1 cellular context compared by ENCODE assay signal in genomic region chr9:19102631-19103345, GRCh38.
TF ChIP-seq lines count a peak whose summit lies in the region.

A gene with protein sequence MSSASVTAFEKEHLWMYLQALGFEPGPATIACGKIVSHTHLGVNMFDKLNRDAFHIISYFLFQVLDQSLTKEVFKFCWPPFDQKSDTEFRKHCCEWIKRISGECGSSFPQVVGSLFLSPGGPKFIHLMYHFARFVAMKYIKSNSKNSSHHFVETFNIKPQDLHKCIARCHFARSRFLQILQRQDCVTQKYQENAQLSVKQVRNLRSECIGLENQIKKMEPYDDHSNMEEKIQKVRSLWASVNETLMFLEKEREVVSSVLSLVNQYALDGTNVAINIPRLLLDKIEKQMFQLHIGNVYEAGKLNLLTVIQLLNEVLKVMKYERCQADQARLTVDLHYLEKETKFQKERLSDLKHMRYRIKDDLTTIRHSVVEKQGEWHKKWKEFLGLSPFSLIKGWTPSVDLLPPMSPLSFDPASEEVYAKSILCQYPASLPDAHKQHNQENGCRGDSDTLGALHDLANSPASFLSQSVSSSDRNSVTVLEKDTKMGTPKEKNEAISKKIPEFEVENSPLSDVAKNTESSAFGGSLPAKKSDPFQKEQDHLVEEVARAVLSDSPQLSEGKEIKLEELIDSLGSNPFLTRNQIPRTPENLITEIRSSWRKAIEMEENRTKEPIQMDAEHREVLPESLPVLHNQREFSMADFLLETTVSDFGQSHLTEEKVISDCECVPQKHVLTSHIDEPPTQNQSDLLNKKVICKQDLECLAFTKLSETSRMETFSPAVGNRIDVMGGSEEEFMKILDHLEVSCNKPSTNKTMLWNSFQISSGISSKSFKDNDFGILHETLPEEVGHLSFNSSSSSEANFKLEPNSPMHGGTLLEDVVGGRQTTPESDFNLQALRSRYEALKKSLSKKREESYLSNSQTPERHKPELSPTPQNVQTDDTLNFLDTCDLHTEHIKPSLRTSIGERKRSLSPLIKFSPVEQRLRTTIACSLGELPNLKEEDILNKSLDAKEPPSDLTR (minus strand): TSS chr9:19102904. CDS start chr9:19102651, 253 bp downstream.

TF ChIP-seq in H1, 55 proteins besides CTCF, POLR2A, EP300 and RAD21:
- TF ChIP-seq, protein P1, sequence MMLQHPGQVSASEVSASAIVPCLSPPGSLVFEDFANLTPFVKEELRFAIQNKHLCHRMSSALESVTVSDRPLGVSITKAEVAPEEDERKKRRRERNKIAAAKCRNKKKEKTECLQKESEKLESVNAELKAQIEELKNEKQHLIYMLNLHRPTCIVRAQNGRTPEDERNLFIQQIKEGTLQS (IDR thresholded peaks at IDR 0.05; ENCODE audit: insufficient read depth, low read depth, low read length), result no peak
- 0 out of 2 replicates have a peak, but pooled peaks have one; percentile 53 for TF ChIP-seq RBBP5 (IDR thresholded peaks at IDR 0.05; ENCODE audit: borderline replicate concordance, low read depth, low read length)
- TF ChIP-seq SIX5 (IDR thresholded peaks at IDR 0.05; ENCODE audit: low read depth, low read length), result peak; percentile 77
- peak; percentile 63; the same call in 1 of the 2 replicates for TF ChIP-seq YY1 (IDR thresholded peaks at IDR 0.05; ENCODE audit: low read depth, low read length)
- peak; percentile 82 for TF ChIP-seq PHF8 (conservative IDR thresholded peaks at IDR 0.05; ENCODE audit: low read depth, low read length)
- peak; percentile 95 for TF ChIP-seq ASH2L (IDR thresholded peaks at IDR 0.05; ENCODE audit: low read length)
- peak; percentile 38; the same call in 1 of the 2 replicates for TF ChIP-seq NRF1 (IDR thresholded peaks at IDR 0.05; ENCODE audit: low read depth, low read length)
- TF ChIP-seq TBP (IDR thresholded peaks at IDR 0.05; ENCODE audit: low read depth, low read length), result peak; percentile 83
- TF ChIP-seq, protein P2, sequence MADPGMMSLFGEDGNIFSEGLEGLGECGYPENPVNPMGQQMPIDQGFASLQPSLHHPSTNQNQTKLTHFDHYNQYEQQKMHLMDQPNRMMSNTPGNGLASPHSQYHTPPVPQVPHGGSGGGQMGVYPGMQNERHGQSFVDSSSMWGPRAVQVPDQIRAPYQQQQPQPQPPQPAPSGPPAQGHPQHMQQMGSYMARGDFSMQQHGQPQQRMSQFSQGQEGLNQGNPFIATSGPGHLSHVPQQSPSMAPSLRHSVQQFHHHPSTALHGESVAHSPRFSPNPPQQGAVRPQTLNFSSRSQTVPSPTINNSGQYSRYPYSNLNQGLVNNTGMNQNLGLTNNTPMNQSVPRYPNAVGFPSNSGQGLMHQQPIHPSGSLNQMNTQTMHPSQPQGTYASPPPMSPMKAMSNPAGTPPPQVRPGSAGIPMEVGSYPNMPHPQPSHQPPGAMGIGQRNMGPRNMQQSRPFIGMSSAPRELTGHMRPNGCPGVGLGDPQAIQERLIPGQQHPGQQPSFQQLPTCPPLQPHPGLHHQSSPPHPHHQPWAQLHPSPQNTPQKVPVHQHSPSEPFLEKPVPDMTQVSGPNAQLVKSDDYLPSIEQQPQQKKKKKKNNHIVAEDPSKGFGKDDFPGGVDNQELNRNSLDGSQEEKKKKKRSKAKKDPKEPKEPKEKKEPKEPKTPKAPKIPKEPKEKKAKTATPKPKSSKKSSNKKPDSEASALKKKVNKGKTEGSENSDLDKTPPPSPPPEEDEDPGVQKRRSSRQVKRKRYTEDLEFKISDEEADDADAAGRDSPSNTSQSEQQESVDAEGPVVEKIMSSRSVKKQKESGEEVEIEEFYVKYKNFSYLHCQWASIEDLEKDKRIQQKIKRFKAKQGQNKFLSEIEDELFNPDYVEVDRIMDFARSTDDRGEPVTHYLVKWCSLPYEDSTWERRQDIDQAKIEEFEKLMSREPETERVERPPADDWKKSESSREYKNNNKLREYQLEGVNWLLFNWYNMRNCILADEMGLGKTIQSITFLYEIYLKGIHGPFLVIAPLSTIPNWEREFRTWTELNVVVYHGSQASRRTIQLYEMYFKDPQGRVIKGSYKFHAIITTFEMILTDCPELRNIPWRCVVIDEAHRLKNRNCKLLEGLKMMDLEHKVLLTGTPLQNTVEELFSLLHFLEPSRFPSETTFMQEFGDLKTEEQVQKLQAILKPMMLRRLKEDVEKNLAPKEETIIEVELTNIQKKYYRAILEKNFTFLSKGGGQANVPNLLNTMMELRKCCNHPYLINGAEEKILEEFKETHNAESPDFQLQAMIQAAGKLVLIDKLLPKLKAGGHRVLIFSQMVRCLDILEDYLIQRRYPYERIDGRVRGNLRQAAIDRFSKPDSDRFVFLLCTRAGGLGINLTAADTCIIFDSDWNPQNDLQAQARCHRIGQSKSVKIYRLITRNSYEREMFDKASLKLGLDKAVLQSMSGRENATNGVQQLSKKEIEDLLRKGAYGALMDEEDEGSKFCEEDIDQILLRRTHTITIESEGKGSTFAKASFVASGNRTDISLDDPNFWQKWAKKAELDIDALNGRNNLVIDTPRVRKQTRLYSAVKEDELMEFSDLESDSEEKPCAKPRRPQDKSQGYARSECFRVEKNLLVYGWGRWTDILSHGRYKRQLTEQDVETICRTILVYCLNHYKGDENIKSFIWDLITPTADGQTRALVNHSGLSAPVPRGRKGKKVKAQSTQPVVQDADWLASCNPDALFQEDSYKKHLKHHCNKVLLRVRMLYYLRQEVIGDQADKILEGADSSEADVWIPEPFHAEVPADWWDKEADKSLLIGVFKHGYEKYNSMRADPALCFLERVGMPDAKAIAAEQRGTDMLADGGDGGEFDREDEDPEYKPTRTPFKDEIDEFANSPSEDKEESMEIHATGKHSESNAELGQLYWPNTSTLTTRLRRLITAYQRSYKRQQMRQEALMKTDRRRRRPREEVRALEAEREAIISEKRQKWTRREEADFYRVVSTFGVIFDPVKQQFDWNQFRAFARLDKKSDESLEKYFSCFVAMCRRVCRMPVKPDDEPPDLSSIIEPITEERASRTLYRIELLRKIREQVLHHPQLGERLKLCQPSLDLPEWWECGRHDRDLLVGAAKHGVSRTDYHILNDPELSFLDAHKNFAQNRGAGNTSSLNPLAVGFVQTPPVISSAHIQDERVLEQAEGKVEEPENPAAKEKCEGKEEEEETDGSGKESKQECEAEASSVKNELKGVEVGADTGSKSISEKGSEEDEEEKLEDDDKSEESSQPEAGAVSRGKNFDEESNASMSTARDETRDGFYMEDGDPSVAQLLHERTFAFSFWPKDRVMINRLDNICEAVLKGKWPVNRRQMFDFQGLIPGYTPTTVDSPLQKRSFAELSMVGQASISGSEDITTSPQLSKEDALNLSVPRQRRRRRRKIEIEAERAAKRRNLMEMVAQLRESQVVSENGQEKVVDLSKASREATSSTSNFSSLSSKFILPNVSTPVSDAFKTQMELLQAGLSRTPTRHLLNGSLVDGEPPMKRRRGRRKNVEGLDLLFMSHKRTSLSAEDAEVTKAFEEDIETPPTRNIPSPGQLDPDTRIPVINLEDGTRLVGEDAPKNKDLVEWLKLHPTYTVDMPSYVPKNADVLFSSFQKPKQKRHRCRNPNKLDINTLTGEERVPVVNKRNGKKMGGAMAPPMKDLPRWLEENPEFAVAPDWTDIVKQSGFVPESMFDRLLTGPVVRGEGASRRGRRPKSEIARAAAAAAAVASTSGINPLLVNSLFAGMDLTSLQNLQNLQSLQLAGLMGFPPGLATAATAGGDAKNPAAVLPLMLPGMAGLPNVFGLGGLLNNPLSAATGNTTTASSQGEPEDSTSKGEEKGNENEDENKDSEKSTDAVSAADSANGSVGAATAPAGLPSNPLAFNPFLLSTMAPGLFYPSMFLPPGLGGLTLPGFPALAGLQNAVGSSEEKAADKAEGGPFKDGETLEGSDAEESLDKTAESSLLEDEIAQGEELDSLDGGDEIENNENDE (IDR thresholded peaks at IDR 0.05; ENCODE audit: insufficient replicate concordance, low read length), result no peak
- TF ChIP-seq E2F6 (IDR thresholded peaks at IDR 0.05), result peak; percentile 80
- TF ChIP-seq JUN (IDR thresholded peaks at IDR 0.05; ENCODE audit: low read depth, low read length), result no peak
- TF ChIP-seq SP2 (IDR thresholded peaks at IDR 0.05; ENCODE audit: low read length), result peak; percentile 6; the same call in 1 of the 2 replicates
- peak; percentile 92 for TF ChIP-seq POLR2AphosphoS5 (IDR thresholded peaks at IDR 0.05; ENCODE audit: low read depth, low read length)
- TF ChIP-seq GABPA (IDR thresholded peaks at IDR 0.05; ENCODE audit: borderline replicate concordance, insufficient read depth, low read length), result peak; percentile 93
- peak in 1 of 2 experiments; percentile 47; a peak in 1 of 4 replicates for TF ChIP-seq SIN3A (conservative IDR thresholded peaks at IDR 0.05 in 1 of 2, IDR thresholded peaks at IDR 0.05 in 1 of 2; ENCODE audit: low read depth in 1 of 2, low read length in 2 of 2)
- TF ChIP-seq NANOG (IDR thresholded peaks at IDR 0.05; ENCODE audit: insufficient read depth, low read depth, low read length, poor library complexity, severe bottlenecking), result no peak
- 0 out of 2 replicates have a peak, but pooled peaks have one; percentile 3 for TF ChIP-seq TEAD4 (IDR thresholded peaks at IDR 0.05; ENCODE audit: low read depth, low read length)
- TF ChIP-seq SAP30 (IDR thresholded peaks at IDR 0.05; ENCODE audit: insufficient read depth, insufficient replicate concordance, low read length), result peak; percentile 46
- no peak for TF ChIP-seq SIRT6 (IDR thresholded peaks at IDR 0.05; ENCODE audit: low read length)
- TF ChIP-seq KDM4A (IDR thresholded peaks at IDR 0.05; ENCODE audit: low read depth, low read length, severe bottlenecking), result peak; percentile 68
- TF ChIP-seq TAF1 (IDR thresholded peaks at IDR 0.05; ENCODE audit: low read depth, low read length), result peak; percentile 89
- peak; percentile 47 for TF ChIP-seq CREB1 (IDR thresholded peaks at IDR 0.05)
- no peak for TF ChIP-seq KDM5A (IDR thresholded peaks at IDR 0.05; ENCODE audit: low read length)
- TF ChIP-seq SRF (IDR thresholded peaks at IDR 0.05; ENCODE audit: low read depth, low read length), result 0 out of 2 replicates have a peak, but pooled peaks have one; percentile 43
- TF ChIP-seq CEBPB (IDR thresholded peaks at IDR 0.05; ENCODE audit: low read depth, low read length), result peak; percentile 90
- no peak for TF ChIP-seq HDAC6 (IDR thresholded peaks at IDR 0.05; ENCODE audit: low read depth, low read length)
